Comparison of ENCODE assay signal across 8 cellular contexts in genomic region chr5:80255752-80256479, GRCh38. TPM values are rescaled to one million over a fixed set of nuclear protein-coding genes. Genes with fewer than 3 reads are reported as not detected.
A peak's percentile ranks its signal among the peaks of the same experiment; 100 is the strongest.
DNase-seq lines count a peak whose midpoint lies in the region; ATAC-seq and TF ChIP-seq lines count a peak whose summit lies in the region.

SERINC5 (minus strand) TSS chr5:80256048; CDS start chr5:80255922, 126 bp downstream.

- H2AFZ ChIP-seq in PC-3 (ENCODE audit: low read length), result peak within 1 kb of the TSS; percentile 90

- no peaks in the 10 kb centered on the region for H3K9me2 ChIP-seq in PC-3 (replicated peaks; ENCODE audit: low read length)

- H3K4me2 ChIP-seq in PC-3 (ENCODE audit: low read length), result peak within 1 kb of the TSS; percentile 96

- no peaks in the 10 kb centered on the region for H3F3A ChIP-seq in PC-3 (ENCODE audit: low read length, unreplicated experiment)

- H3K4me1 ChIP-seq in PC-3 (ENCODE audit: insufficient read depth, low read length) (peaks cover 19% of the 10 kb centered on the region), esophagus (ENCODE audit: control insufficient read depth in 2 of 2, insufficient read depth in 2 of 2, low read length in 1 of 2) (peaks cover 5 to 6% of the 10 kb centered on the region in 2 donors), muscle layer of duodenum (ENCODE audit: control insufficient read depth in 1 of 2, insufficient read depth in 2 of 2, low read length in 2 of 2) (peaks cover 4 to 11% of the 10 kb centered on the region in 2 donors)

- peaks cover 45% of the 10 kb centered on the region for H3K79me2 ChIP-seq in PC-3 (ENCODE audit: low read length)

- intact Hi-C loops in PC-3 (cut with micrococcal nuclease), result loop anchor here (2.0 to 10.0 kb wide), 2 partner anchors 69 to 131 kb away; no protein-coding TSS in a partner anchor

- H3K4me3 ChIP-seq in PC-3 (ENCODE audit: low read length) (peak within 1 kb of the TSS; percentile 88), esophagus (ENCODE audit: low read depth in 1 of 2, low read length in 2 of 2) (peak within 1 kb of the TSS; percentile 67 to 89), muscle layer of duodenum (ENCODE audit: low read depth in 1 of 2, low read length in 2 of 2) (peak within 1 kb of the TSS; percentile 70 to 87)

- TF ChIP-seq CTCF in PC-3 (conservative IDR thresholded peaks at IDR 0.05; ENCODE audit: low read depth, low read length), result no peak

- H3K9ac ChIP-seq in PC-3 (ENCODE audit: low read length), result peak within 1 kb of the TSS; percentile 87

- no peaks in the 10 kb centered on the region for H3K9me3 ChIP-seq in PC-3 (ENCODE audit: low read length)
- no peaks in the 10 kb centered on the region for H3K9me3 ChIP-seq in esophagus (ENCODE audit: control insufficient read depth in 2 of 2, insufficient read depth in 1 of 2, low read depth in 1 of 2, low read length in 1 of 2)
- H3K9me3 ChIP-seq in muscle layer of duodenum (ENCODE audit: control insufficient read depth in 1 of 2, low read length in 2 of 2), result no peaks in the 10 kb centered on the region

- POLR2A ChIA-PET in PC-3 (lab: Charles Lee; ENCODE audit: unreplicated experiment), result interaction anchor here (0.6 to 1.2 kb wide), 4 partner anchors 9 to 14 kb away, joined by 3 to 8 read pairs (median 4); no protein-coding TSS in a partner anchor

- H3K27ac ChIP-seq in PC-3 (ENCODE audit: low read length), result peak within 1 kb of the TSS; percentile 44
- peak within 1 kb of the TSS; percentile 98 to 99 for H3K27ac ChIP-seq in esophagus (ENCODE audit: low read depth in 2 of 2, low read length in 1 of 2)
- H3K27ac ChIP-seq in muscle layer of duodenum (ENCODE audit: low read length), result peak within 1 kb of the TSS; percentile 99

- H3K27me3 ChIP-seq in PC-3 (ENCODE audit: low read length) (no peaks in the 10 kb centered on the region), esophagus (ENCODE audit: control insufficient read depth in 1 of 2, insufficient read depth in 2 of 2, low read length in 2 of 2) (no peaks in the 10 kb centered on the region), muscle layer of duodenum (ENCODE audit: low read depth, low read length) (no peaks in the 10 kb centered on the region)

- ATAC-seq in GM18909 (IDR thresholded peaks at IDR 0.05; ENCODE audit: poor library complexity, unreplicated experiment) (peak; percentile 83), HG03159 (IDR thresholded peaks at IDR 0.05; ENCODE audit: unreplicated experiment) (peak; percentile 81), PC-3 (peak; percentile 72)

- WGBS in esophagus, 2 donors, result 0 to 1% methylated on average over 85 to 90 of the region's 90 CpGs

- CTCF ChIA-PET in PC-3 (lab: Charles Lee), result interaction anchor here (0.5 to 1.0 kb wide), 6 partner anchors 37 to 1323 kb away, joined by 3 to 11 read pairs (median 3); no protein-coding TSS in a partner anchor

- H3K36me3 ChIP-seq in PC-3 (ENCODE audit: low read depth, low read length), result no peaks in the 10 kb centered on the region
- H3K36me3 ChIP-seq in esophagus (ENCODE audit: control insufficient read depth in 2 of 2, insufficient read depth in 2 of 2, low read length in 1 of 2), result no peaks in the 10 kb centered on the region
- H3K36me3 ChIP-seq in muscle layer of duodenum (ENCODE audit: control insufficient read depth in 1 of 2, insufficient read depth in 2 of 2, low read length in 2 of 2), result no peaks in the 10 kb centered on the region

- DNase-seq in AG20443 (ENCODE audit: low spot score) (peak; percentile 96), PC-3 (peak; percentile 51)
- DNase-seq in activated T-cell treated with anti-CD3 and anti-CD28 coated beads, Interleukin-2, amount 50 U/mL, for 1 hour, result peak; percentile 90
- DNase-seq in stimulated activated CD8-positive, alpha-beta memory T cell treated with anti-CD3 and anti-CD28 coated beads, Interleukin-7, amount 100 ng/mL, for 24 hours (ENCODE audit: low read depth), result peak; percentile 70

- 0 out of 2 replicates have a peak, but pooled peaks cover 4% of the 10 kb centered on the region for H4K20me1 ChIP-seq in PC-3 (ENCODE audit: low read length)

- BruUV-seq in PC-3 (replicated peaks; lab: Mats Ljungman, UMichigan), result no TSS peak

RNA-seq across cellular contexts. Expression of gene SERINC5, which starts in this region (rescaled TPM):
- total RNA-seq in PC-3 (2014; rRNA removed), result 5.7 and 6.9 TPM in 2 replicates
- polyA plus RNA-seq in esophagus, result 10 to 100 TPM; 10.8 to 11.7 TPM

Comparison
In these comparisons a context has a peak if more than half of its experiments do, and no peak if none do; other contexts are left out.
1. Peak in every context shown above with its lines: DNase-seq, ATAC-seq, H3K4me3 ChIP-seq and H3K27ac ChIP-seq.
2. H3K27ac ChIP-seq: peak in every context shown above with its lines; median percentile 99 in muscle layer of duodenum; 98 in esophagus; 44 in PC-3.